1 cellular context compared by ENCODE assay signal in the genomic region with DNA sequence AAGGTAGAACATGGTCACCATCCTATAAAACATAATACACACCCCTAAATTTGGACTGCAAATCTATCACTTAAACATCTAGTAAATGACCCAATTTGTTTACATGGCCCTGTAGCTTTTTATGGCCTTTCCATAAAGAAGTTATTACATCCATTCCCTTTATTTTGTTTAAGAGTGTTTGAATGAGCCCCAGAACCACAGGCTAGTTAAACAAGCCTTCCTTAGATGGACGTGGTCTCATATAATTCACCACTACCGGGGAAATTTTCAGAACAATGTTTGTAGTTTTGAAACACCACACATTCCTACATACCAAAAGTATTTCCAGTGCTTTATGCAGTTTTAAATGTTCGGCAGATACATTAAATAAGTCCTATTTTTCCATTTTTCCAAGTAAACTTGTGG.
TF ChIP-seq lines count a peak whose summit lies in the region.

No MANE protein-coding gene starts in this region.

TF ChIP-seq in IMR-90, 13 proteins besides CTCF, POLR2A, EP300 and RAD21:
- no peak for TF ChIP-seq MXI1 (IDR thresholded peaks at IDR 0.05; ENCODE audit: borderline replicate concordance, low read depth, low read length)
- no peak for TF ChIP-seq FOS (IDR thresholded peaks at IDR 0.05; ENCODE audit: low read depth, low read length)
- TF ChIP-seq RFX5 (IDR thresholded peaks at IDR 0.05; ENCODE audit: low read depth, low read length): no peak
- no peak for TF ChIP-seq SMC3 (IDR thresholded peaks at IDR 0.05; ENCODE audit: low read depth, low read length)
- no peak for TF ChIP-seq MAFK (IDR thresholded peaks at IDR 0.05; ENCODE audit: low read depth, low read length)
- no peak for TF ChIP-seq MAZ (IDR thresholded peaks at IDR 0.05; ENCODE audit: borderline replicate concordance, low read depth, low read length)
- TF ChIP-seq CEBPB (IDR thresholded peaks at IDR 0.05; ENCODE audit: low read depth, low read length): no peak; the same call in 1 of the 2 replicates
- TF ChIP-seq CHD1 (IDR thresholded peaks at IDR 0.05; ENCODE audit: low read depth, low read length): no peak
- no peak for TF ChIP-seq NFE2L2 (IDR thresholded peaks at IDR 0.05; ENCODE audit: low read depth, low read length)
- TF ChIP-seq BHLHE40 (IDR thresholded peaks at IDR 0.05; ENCODE audit: low read depth, low read length): no peak
- TF ChIP-seq, protein P1, sequence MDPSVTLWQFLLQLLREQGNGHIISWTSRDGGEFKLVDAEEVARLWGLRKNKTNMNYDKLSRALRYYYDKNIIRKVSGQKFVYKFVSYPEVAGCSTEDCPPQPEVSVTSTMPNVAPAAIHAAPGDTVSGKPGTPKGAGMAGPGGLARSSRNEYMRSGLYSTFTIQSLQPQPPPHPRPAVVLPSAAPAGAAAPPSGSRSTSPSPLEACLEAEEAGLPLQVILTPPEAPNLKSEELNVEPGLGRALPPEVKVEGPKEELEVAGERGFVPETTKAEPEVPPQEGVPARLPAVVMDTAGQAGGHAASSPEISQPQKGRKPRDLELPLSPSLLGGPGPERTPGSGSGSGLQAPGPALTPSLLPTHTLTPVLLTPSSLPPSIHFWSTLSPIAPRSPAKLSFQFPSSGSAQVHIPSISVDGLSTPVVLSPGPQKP (IDR thresholded peaks at IDR 0.05; ENCODE audit: borderline replicate concordance, low read depth, low read length): no peak
- TF ChIP-seq RCOR1 (IDR thresholded peaks at IDR 0.05; ENCODE audit: insufficient replicate concordance, low read length): no peak
- TF ChIP-seq, protein P2, sequence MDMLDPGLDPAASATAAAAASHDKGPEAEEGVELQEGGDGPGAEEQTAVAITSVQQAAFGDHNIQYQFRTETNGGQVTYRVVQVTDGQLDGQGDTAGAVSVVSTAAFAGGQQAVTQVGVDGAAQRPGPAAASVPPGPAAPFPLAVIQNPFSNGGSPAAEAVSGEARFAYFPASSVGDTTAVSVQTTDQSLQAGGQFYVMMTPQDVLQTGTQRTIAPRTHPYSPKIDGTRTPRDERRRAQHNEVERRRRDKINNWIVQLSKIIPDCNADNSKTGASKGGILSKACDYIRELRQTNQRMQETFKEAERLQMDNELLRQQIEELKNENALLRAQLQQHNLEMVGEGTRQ (IDR thresholded peaks at IDR 0.05; ENCODE audit: low read depth, low read length): no peak
